In genomic region chr20:47642624-47643023, GRCh38 we compare ENCODE assay signal across 16 cellular contexts.
DNase-seq lines count a peak whose midpoint lies in the region; TF ChIP-seq lines count a peak whose summit lies in the region.
"Had no signal": no experiment of that assay in that cellular context is flagged by ENCODE, and none has a peak within 500 bp of the region (broad histone marks: within the 10 kb centered on the region; RNA-seq: fewer than 3 reads in every experiment).

No MANE protein-coding gene starts in this region.

- H3K27ac Mint-ChIP-seq in activated T-cell treated with anti-CD3 and anti-CD28 coated beads, Interleukin-2, amount 50 U/mL, for 24 hours, result peak overlapping the region; percentile 42
- no peak overlapping the region for H3K27ac Mint-ChIP-seq in endothelial cell (ENCODE audit: unreplicated experiment)
- H3K27ac Mint-ChIP-seq in type B pancreatic cell, result peak overlapping the region; percentile 21

- no peak overlapping the region for H3K4me3 ChIP-seq in LNCaP clone FGC (ENCODE audit: low read depth, low read length)
- H3K4me3 ChIP-seq: SK-N-MC had no signal

- no peaks in the 10 kb centered on the region for H3K9me3 Mint-ChIP-seq in activated T-cell treated with anti-CD3 and anti-CD28 coated beads, Interleukin-2, amount 50 U/mL, for 24 hours
- H3K9me3 Mint-ChIP-seq in endothelial cell (ENCODE audit: unreplicated experiment) (no peaks in the 10 kb centered on the region), type B pancreatic cell (no peaks in the 10 kb centered on the region)

- H3K27me3 Mint-ChIP-seq in activated T-cell treated with anti-CD3 and anti-CD28 coated beads, Interleukin-2, amount 50 U/mL, for 24 hours, result no peaks in the 10 kb centered on the region
- no peaks in the 10 kb centered on the region for H3K27me3 Mint-ChIP-seq in endothelial cell (ENCODE audit: unreplicated experiment)
- H3K27me3 Mint-ChIP-seq in type B pancreatic cell, result no peaks in the 10 kb centered on the region

- peaks cover 2% of the 10 kb centered on the region for H3K4me1 Mint-ChIP-seq in activated T-cell treated with anti-CD3 and anti-CD28 coated beads, Interleukin-2, amount 50 U/mL, for 24 hours (ENCODE audit: low read depth)
- H3K4me1 Mint-ChIP-seq in endothelial cell (ENCODE audit: unreplicated experiment) (peaks cover 12% of the 10 kb centered on the region), type B pancreatic cell (ENCODE audit: unreplicated experiment) (peaks cover 5% of the 10 kb centered on the region)

- TF ChIP-seq CTCF in LNCaP clone FGC (IDR thresholded peaks at IDR 0.05; ENCODE audit: control insufficient read depth, extremely low read depth, insufficient read depth), result no peak
- no peak for TF ChIP-seq CTCF in endothelial cell (IDR thresholded peaks at IDR 0.05; ENCODE audit: unreplicated experiment)
- TF ChIP-seq CTCF in type B pancreatic cell (conservative IDR thresholded peaks at IDR 0.05), result no peak
- no peak for TF ChIP-seq CTCF in GM13977 (IDR thresholded peaks at IDR 0.05; ENCODE audit: extremely low read depth, insufficient read depth, missing control alignments)

- in situ Hi-C loops in GM13977 (cut with MboI; ENCODE audit: low pct_unique_long_range_greater_than_20kb, low sequenced_read_pairs, unreplicated experiment), result no loop called here

- DNase-seq in activated T-cell treated with anti-CD3 and anti-CD28 coated beads, Interleukin-2, amount 50 U/mL, for 24 hours, result no peak
- no peak for DNase-seq in activated T-cell treated with anti-CD3 and anti-CD28 coated beads, Interleukin-2, amount 50 U/mL, for 1 hour
- DNase-seq in LNCaP clone FGC (ENCODE audit: low read depth), result peak; percentile 93
- no peak for DNase-seq in endothelial cell (ENCODE audit: low spot score)
- DNase-seq in type B pancreatic cell (ENCODE audit: extremely low spot score, unreplicated experiment), result no peak
- no peak for DNase-seq in GM13977 (ENCODE audit: low spot score)
- no peak for DNase-seq in NCI-H2196 (lab: John Stamatoyannopoulos, UW; ENCODE audit: unreplicated experiment)
- DNase-seq: BE2C, GF-D8, GOT3, KBM-7, NCI-H1436, NCI-H446, NCI-H82, T-helper 1 cell had no signal

- H3K4me3 Mint-ChIP-seq in activated T-cell treated with anti-CD3 and anti-CD28 coated beads, Interleukin-2, amount 50 U/mL, for 24 hours, result no peak overlapping the region
- H3K4me3 Mint-ChIP-seq in endothelial cell (ENCODE audit: unreplicated experiment) (peak overlapping the region; percentile 73), type B pancreatic cell (no peak overlapping the region)

- H3K36me3 Mint-ChIP-seq in activated T-cell treated with anti-CD3 and anti-CD28 coated beads, Interleukin-2, amount 50 U/mL, for 24 hours (ENCODE audit: low read depth), result peaks cover 94% of the 10 kb centered on the region
- H3K36me3 Mint-ChIP-seq in endothelial cell (ENCODE audit: low read depth, unreplicated experiment), result peaks cover 47% of the 10 kb centered on the region
- peaks cover 62% of the 10 kb centered on the region for H3K36me3 Mint-ChIP-seq in type B pancreatic cell
